ENCODE assay signal across 18 cellular contexts in the genomic region with DNA sequence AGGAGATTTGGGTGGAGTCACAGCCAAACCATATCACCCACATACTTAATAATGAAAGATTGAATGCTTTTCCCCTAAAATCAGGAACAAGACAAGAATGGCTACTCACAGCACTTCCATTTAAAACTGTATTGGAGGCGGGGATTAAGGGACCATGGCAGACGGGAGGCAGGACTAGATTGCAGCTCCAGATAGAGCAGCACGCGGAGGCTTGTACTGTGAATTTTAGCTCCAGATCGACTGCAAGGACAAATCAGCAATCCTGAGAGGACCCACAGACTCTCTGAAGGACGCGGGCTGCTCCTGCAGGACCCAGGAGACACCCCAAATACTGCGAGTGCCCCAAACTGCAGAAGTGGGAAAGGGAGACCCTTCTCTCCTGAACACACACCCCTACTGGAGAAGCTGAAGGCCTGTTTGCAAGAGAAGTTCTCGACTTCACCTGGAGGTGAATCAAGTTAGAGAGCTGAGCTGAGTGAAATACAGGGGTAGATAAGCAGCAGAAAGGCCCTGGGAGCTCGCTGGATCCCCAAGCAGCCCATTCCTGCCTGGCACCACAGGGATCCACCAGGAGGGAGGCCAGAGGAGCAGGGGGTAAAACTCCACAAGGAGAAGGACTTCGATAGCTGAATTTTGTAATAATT.
A peak's percentile ranks its signal among the peaks of the same experiment; 100 is the strongest.
DNase-seq lines count a peak whose midpoint lies in the region; ATAC-seq, FAIRE-seq and TF ChIP-seq lines count a peak whose summit lies in the region.
"Had no signal": no experiment of that assay in that cellular context is flagged by ENCODE, and none has a peak within 500 bp of the region (broad histone marks: within the 10 kb centered on the region; RNA-seq: fewer than 3 reads in every experiment).

No MANE protein-coding gene starts in this region.

- TF ChIP-seq EP300 in H1 (IDR thresholded peaks at IDR 0.05; ENCODE audit: borderline replicate concordance in 1 of 2, low read depth in 2 of 2, low read length in 2 of 2) = no peak

- H4K20me1 ChIP-seq in H1 (replicated peaks in 1 of 2; ENCODE audit: control insufficient read depth in 1 of 2, insufficient read depth in 2 of 2, low read length in 2 of 2) = no peaks in the 10 kb centered on the region

- H2BK120ac ChIP-seq in H1 (replicated peaks; ENCODE audit: low read depth, low read length) = no peak overlapping the region

- CTCF ChIA-PET in H1 (lab: Charles Lee; ENCODE audit: partially characterized antibody) = interaction anchor here (0.5 to 1.9 kb wide), 3 partner anchors 23 to 180 kb away, joined by 3 to 4 read pairs (median 4); no protein-coding TSS in a partner anchor

- no peaks in the 10 kb centered on the region for H3K4me1 Mint-ChIP-seq in neural crest cell
- H3K4me1 Mint-ChIP-seq: B cell; CD4-positive, alpha-beta memory T cell had no signal

- H3K27me3 ChIP-seq in HUES6 (ENCODE audit: control insufficient read depth, insufficient read depth, low read length) = no peaks in the 10 kb centered on the region
- H3K27me3 ChIP-seq in H1 (replicated peaks in 1 of 4; ENCODE audit: control insufficient read depth in 3 of 4, extremely low read depth in 1 of 4, insufficient read depth in 3 of 4, low read length in 3 of 4) = no peaks in the 10 kb centered on the region

- H4K8ac ChIP-seq in H1 (ENCODE audit: extremely low read depth, insufficient read depth, low read length) = 0 out of 2 replicates have a peak overlapping the region, but pooled peaks have one; percentile 25

- no peak for TF ChIP-seq RAD21 in H1 (IDR thresholded peaks at IDR 0.05 in 1 of 2, conservative IDR thresholded peaks at IDR 0.05 in 1 of 2; ENCODE audit: low read depth in 2 of 2, low read length in 2 of 2)

- H3K36me3 Mint-ChIP-seq in neural crest cell (ENCODE audit: low read depth) = peaks cover 2% of the 10 kb centered on the region
- H3K36me3 Mint-ChIP-seq: CD4-positive, alpha-beta memory T cell had no signal

- no peak overlapping the region for H2AK5ac ChIP-seq in H1 (ENCODE audit: low read depth, low read length)

- no peak for FAIRE-seq in H1 (lab: Jason Lieb, UNC)
- FAIRE-seq: G401.6, GM12891, GM19239, HepG2 had no signal

- H3K79me2 ChIP-seq in H1 (ENCODE audit: control insufficient read depth in 1 of 2, insufficient read depth in 2 of 2, low read length in 2 of 2) = no peaks in the 10 kb centered on the region

- H3K4me3 ChIP-seq in HUES6 (ENCODE audit: low read depth, low read length) (no peak overlapping the region), H1 (ENCODE audit: extremely low read depth in 1 of 4, insufficient read depth in 2 of 4, low read depth in 3 of 4, low read length in 4 of 4) (no peak overlapping the region)

- no peaks in the 10 kb centered on the region for H3K36me3 ChIP-seq in HUES6 (ENCODE audit: control insufficient read depth, insufficient read depth, low read length)
- H3K36me3 ChIP-seq in H1 (ENCODE audit: control insufficient read depth in 2 of 4, insufficient read depth in 4 of 4, low read length in 3 of 4) = no peaks in the 10 kb centered on the region

- H3K9me3 ChIP-seq in HUES6 (ENCODE audit: control insufficient read depth, insufficient read depth, low read depth, low read length) = no peaks in the 10 kb centered on the region
- H3K9me3 ChIP-seq in H1 (ENCODE audit: insufficient read depth in 2 of 2, low read depth in 1 of 2, low read length in 1 of 2) = no peaks in the 10 kb centered on the region

- no peak overlapping the region for H3K23ac ChIP-seq in H1 (ENCODE audit: insufficient read length)

- H4K91ac ChIP-seq in H1 (replicated peaks; ENCODE audit: insufficient read length, low read length) = no peak overlapping the region

- no peaks in the 10 kb centered on the region for H3K27me3 Mint-ChIP-seq in neural crest cell (ENCODE audit: low read depth)
- H3K27me3 Mint-ChIP-seq: B cell; CD4-positive, alpha-beta memory T cell had no signal

- no peak overlapping the region for H3K14ac ChIP-seq in H1 (ENCODE audit: insufficient read length)

- H3K4ac ChIP-seq in H1 (replicated peaks; ENCODE audit: insufficient read length, low read depth, low read length) = no peak overlapping the region

- no peak overlapping the region for H3K4me2 ChIP-seq in H1 (ENCODE audit: insufficient read depth in 1 of 2, low read depth in 2 of 2, low read length in 2 of 2)

- H4K5ac ChIP-seq in H1 (ENCODE audit: insufficient read length, low read depth, low read length) = no peak overlapping the region

- no peak overlapping the region for H2BK12ac ChIP-seq in H1 (ENCODE audit: low read depth, low read length)

- H2BK5ac ChIP-seq in H1 (ENCODE audit: low read depth, low read length) = no peak overlapping the region

- H2BK15ac ChIP-seq in H1 (ENCODE audit: low read length) = no peak overlapping the region

- H3K9ac ChIP-seq in HUES6 (ENCODE audit: low read length) (no peak overlapping the region), H1 (replicated peaks in 1 of 4; ENCODE audit: extremely low read depth in 1 of 4, low read depth in 3 of 4, low read length in 3 of 4) (no peak overlapping the region)

- DNase-seq in ELF-1 (ENCODE audit: low read depth, low spot score) = peak; percentile 39
- no peak for DNase-seq in H1 (ENCODE audit: low read depth in 1 of 2, low spot score in 2 of 2)
- DNase-seq in neural crest cell (ENCODE audit: low read depth, low spot score) = no peak
- DNase-seq in hippocampal formation (lab: John Stamatoyannopoulos, UW) = no peak
- no peak for DNase-seq in AG08396 (ENCODE audit: low spot score)
- no peak for DNase-seq in activated CD4-positive, CD25-positive, alpha-beta regulatory T cell (lab: John Stamatoyannopoulos, UW)
- DNase-seq: 8988T; CD4-positive, alpha-beta memory T cell; DMS79 had no signal

- peak overlapping the region; percentile 52 for H3K27ac Mint-ChIP-seq in neural crest cell (ENCODE audit: unreplicated experiment)
- H3K27ac Mint-ChIP-seq: B cell; CD4-positive, alpha-beta memory T cell had no signal

- POLR2A ChIA-PET in H1 (lab: Charles Lee; ENCODE audit: partially characterized antibody) = no interaction called here

- peaks cover 12% of the 10 kb centered on the region for H3K9me3 Mint-ChIP-seq in neural crest cell

- H3K23me2 ChIP-seq in H1 (ENCODE audit: low read depth, low read length) = no peaks in the 10 kb centered on the region

- WGBS in H1 (ENCODE audit: extremely low coverage in 1 of 2, insufficient coverage in 1 of 2, insufficient read length in 1 of 2, insufficient replicate concordance in 2 of 2, low coverage in 1 of 2, low lambda C conversion rate in 2 of 2, missing lambda C conversion rate in 1 of 2), 2 experiments = 89% methylated on average over 11 of the region's 11 CpGs; no CpG with 5 or more reads in 1 of the 2 experiments

- no peak for TF ChIP-seq POLR2A in H1 (IDR thresholded peaks at IDR 0.05; ENCODE audit: control extremely low read depth in 1 of 2, low read depth in 2 of 2, low read length in 2 of 2)

- H3K79me1 ChIP-seq in H1 (ENCODE audit: low read depth, low read length) = no peaks in the 10 kb centered on the region

- no peak overlapping the region for H3K56ac ChIP-seq in H1 (replicated peaks; ENCODE audit: insufficient read length, low read depth, low read length)

- no peak overlapping the region for H3K4me3 Mint-ChIP-seq in neural crest cell
- H3K4me3 Mint-ChIP-seq: B cell; CD4-positive, alpha-beta memory T cell had no signal

- no peak overlapping the region for H2BK20ac ChIP-seq in H1 (ENCODE audit: low read length)

- H3K27ac ChIP-seq in HUES6 (ENCODE audit: low read depth, low read length) = peak overlapping the region; percentile 53; the same call in 1 of the 2 replicates
- no peak overlapping the region for H3K27ac ChIP-seq in H1 (ENCODE audit: low read depth, low read length)
- H3K27ac ChIP-seq: C4-2B had no signal

- no peak overlapping the region; the same call in 1 of the 2 replicates for H3K18ac ChIP-seq in H1 (ENCODE audit: extremely low read depth, low read length)

- TF ChIP-seq CTCF in H1 (IDR thresholded peaks at IDR 0.05; ENCODE audit: control extremely low read depth in 1 of 3, insufficient read depth in 1 of 3, low read depth in 1 of 3, low read length in 3 of 3) = no peak
- no peak for TF ChIP-seq CTCF in neural crest cell (conservative IDR thresholded peaks at IDR 0.05)

- no peak for ATAC-seq in GM18498 (IDR thresholded peaks at IDR 0.05; ENCODE audit: unreplicated experiment)
- ATAC-seq: HCT116, HepG2 had no signal

- H3K4me1 ChIP-seq in HUES6 (ENCODE audit: control insufficient read depth, insufficient read depth, low read length) (peaks cover 14% of the 10 kb centered on the region; the same call in 1 of the 2 replicates), H1 (replicated peaks in 1 of 4; ENCODE audit: control insufficient read depth in 3 of 4, insufficient read depth in 4 of 4, low read length in 3 of 4) (no peaks in the 10 kb centered on the region; a peak in 1 of 7 replicates)

- peak overlapping the region; percentile 88 for H2AFZ ChIP-seq in H1 (ENCODE audit: low read length)

TF ChIP-seq in H1, 55 proteins besides CTCF, POLR2A, EP300 and RAD21:
- TF ChIP-seq GABPA (IDR thresholded peaks at IDR 0.05; ENCODE audit: borderline replicate concordance, insufficient read depth, low read length) = no peak
- TF ChIP-seq SIRT6 (IDR thresholded peaks at IDR 0.05; ENCODE audit: low read length) = no peak
- no peak for TF ChIP-seq SUZ12 (IDR thresholded peaks at IDR 0.05; ENCODE audit: low read length)
- no peak for TF ChIP-seq RXRA (IDR thresholded peaks at IDR 0.05; ENCODE audit: insufficient read depth, low read depth, low read length)
- no peak for TF ChIP-seq SP2 (IDR thresholded peaks at IDR 0.05; ENCODE audit: low read length)
